Comparison of ENCODE assay signal across 25 cellular contexts in the genomic region with DNA sequence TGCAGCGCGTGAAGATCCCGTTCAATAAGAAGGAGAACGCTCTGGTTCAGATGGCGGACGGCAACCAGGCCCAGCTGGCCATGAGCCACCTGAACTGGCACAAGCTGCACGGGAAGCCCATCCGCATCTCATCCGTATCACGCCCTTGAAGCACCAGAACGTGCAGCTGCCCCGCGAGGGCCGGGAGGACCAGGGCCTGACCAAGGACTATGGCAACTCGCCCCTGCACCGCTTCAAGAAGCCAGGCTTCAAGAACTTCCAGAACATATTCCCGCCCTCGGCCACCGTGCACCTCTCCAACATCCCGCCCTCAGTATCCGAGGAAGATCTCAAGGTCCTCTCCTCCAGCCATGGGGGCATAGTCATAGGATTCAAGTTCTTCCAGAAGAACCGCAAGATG.
"Had no signal": no experiment of that assay in that cellular context is flagged by ENCODE, and none has a peak within 500 bp of the region (broad histone marks: within the 10 kb centered on the region; RNA-seq: fewer than 3 reads in every experiment).

No MANE protein-coding gene starts in this region.

- H3K27ac Mint-ChIP-seq: activated T-cell treated with anti-CD3 and anti-CD28 coated beads, Interleukin-2, amount 50 U/mL, for 24 hours; activated T-helper 2 cell treated with anti-CD3 and anti-CD28 coated beads, Interferon-gamma antibody, Interleukin-2, Interleukin-4, amounts not matched to agents 10 μg/mL and 5 μg/mL and 100 μg/mL, durations not matched to agents 14 hours and 24 hours and 36 hours; memory B cell; stimulated activated naive B cell treated with anti-CD40 and anti-IgM and Interleukin-4, amounts not matched to agents 10 μg/mL and 1 μg/mL and 100 μg/mL, for 72 hours had no signal

- H3K36me3 Mint-ChIP-seq: activated naive CD8-positive, alpha-beta T cell treated with anti-CD3 and anti-CD28 coated beads, Interleukin-2, amount 10 ng/mL, durations not matched to agents 7 days and 5 days; naive B cell; stimulated activated naive B cell treated with anti-CD40 and anti-IgM and Interleukin-4, amounts not matched to agents 10 μg/mL and 1 μg/mL and 100 μg/mL, for 72 hours had no signal

- H3K9ac ChIP-seq: SK-N-SH had no signal

- H3K4me3 Mint-ChIP-seq: activated naive CD8-positive, alpha-beta T cell treated with anti-CD3 and anti-CD28 coated beads, Interleukin-2, amount 10 ng/mL, durations not matched to agents 7 days and 5 days; activated T-cell treated with anti-CD3 and anti-CD28 coated beads, Interleukin-2, amount 50 U/mL, for 24 hours; brain; memory B cell; neural crest cell; stimulated activated naive B cell treated with anti-CD40 and anti-IgM and Interleukin-4, amounts not matched to agents 10 μg/mL and 1 μg/mL and 100 μg/mL, for 72 hours had no signal

- H3K4me2 ChIP-seq: SK-N-SH had no signal

- H3K4me3 ChIP-seq: esophagus squamous epithelium, gastroesophageal sphincter, upper lobe of left lung had no signal

- ATAC-seq: gastroesophageal sphincter; left cardiac atrium; sciatic nerve; stimulated activated naive B cell treated with anti-CD40 and anti-IgM and Interleukin-4, amounts not matched to agents 10 μg/mL and 1 μg/mL and 100 μg/mL, for 72 hours had no signal

- H3K36me3 ChIP-seq: esophagus squamous epithelium, gastroesophageal sphincter, upper lobe of left lung had no signal

- H3K27ac ChIP-seq: esophagus squamous epithelium, gastroesophageal sphincter, upper lobe of left lung, VCaP had no signal

- H3K27me3 ChIP-seq: esophagus squamous epithelium, gastroesophageal sphincter, upper lobe of left lung had no signal

- H3K9me3 Mint-ChIP-seq: activated naive CD8-positive, alpha-beta T cell treated with anti-CD3 and anti-CD28 coated beads, Interleukin-2, amount 10 ng/mL, durations not matched to agents 7 days and 5 days; activated T-cell treated with anti-CD3 and anti-CD28 coated beads, Interleukin-2, amount 50 U/mL, for 24 hours; activated T-helper 2 cell treated with anti-CD3 and anti-CD28 coated beads, Interferon-gamma antibody, Interleukin-2, Interleukin-4, amounts not matched to agents 10 μg/mL and 5 μg/mL and 100 μg/mL, durations not matched to agents 14 hours and 24 hours and 36 hours; memory B cell; naive B cell; stimulated activated naive B cell treated with anti-CD40 and anti-IgM and Interleukin-4, amounts not matched to agents 10 μg/mL and 1 μg/mL and 100 μg/mL, for 72 hours had no signal

- H3K27me3 Mint-ChIP-seq: activated naive CD8-positive, alpha-beta T cell treated with anti-CD3 and anti-CD28 coated beads, Interleukin-2, amount 10 ng/mL, durations not matched to agents 7 days and 5 days; activated T-cell treated with anti-CD3 and anti-CD28 coated beads, Interleukin-2, amount 50 U/mL, for 24 hours; brain; memory B cell; naive B cell; stimulated activated naive B cell treated with anti-CD40 and anti-IgM and Interleukin-4, amounts not matched to agents 10 μg/mL and 1 μg/mL and 100 μg/mL, for 72 hours had no signal

- DNase-seq: activated CD4-positive, alpha-beta T cell treated with anti-CD3 and anti-CD28 coated beads, Interleukin-2, amount 50 U/mL, for 1 hour; activated CD4-positive, CD25-positive, alpha-beta regulatory T cell treated with anti-CD3 and anti-CD28 coated beads, Interleukin-2, amount 50 U/mL, for 72 hours; activated CD8-positive, alpha-beta memory T cell treated with anti-CD3 and anti-CD28 coated beads, Interleukin-2, amount 50 U/mL, for 4 hours; activated naive CD4-positive, alpha-beta T cell; activated naive CD8-positive, alpha-beta T cell treated with anti-CD3 and anti-CD28 coated beads, Interleukin-2, amount 10 ng/mL, durations not matched to agents 7 days and 5 days; activated T-cell treated with anti-CD3 and anti-CD28 coated beads, Interleukin-2, amount 50 U/mL, for 24 hours; amygdala; dermis blood vessel endothelial cell; effector memory CD4-positive, alpha-beta T cell; esophagus squamous epithelium; head of caudate nucleus; hypothalamus; left cardiac atrium; naive B cell; SK-N-SH; small intestine; stimulated activated naive B cell treated with anti-CD40 and anti-IgM and Interleukin-4, amounts not matched to agents 10 μg/mL and 1 μg/mL and 100 μg/mL, for 72 hours had no signal
